ENCODE assay signal across 1 cellular context in the genomic region with DNA sequence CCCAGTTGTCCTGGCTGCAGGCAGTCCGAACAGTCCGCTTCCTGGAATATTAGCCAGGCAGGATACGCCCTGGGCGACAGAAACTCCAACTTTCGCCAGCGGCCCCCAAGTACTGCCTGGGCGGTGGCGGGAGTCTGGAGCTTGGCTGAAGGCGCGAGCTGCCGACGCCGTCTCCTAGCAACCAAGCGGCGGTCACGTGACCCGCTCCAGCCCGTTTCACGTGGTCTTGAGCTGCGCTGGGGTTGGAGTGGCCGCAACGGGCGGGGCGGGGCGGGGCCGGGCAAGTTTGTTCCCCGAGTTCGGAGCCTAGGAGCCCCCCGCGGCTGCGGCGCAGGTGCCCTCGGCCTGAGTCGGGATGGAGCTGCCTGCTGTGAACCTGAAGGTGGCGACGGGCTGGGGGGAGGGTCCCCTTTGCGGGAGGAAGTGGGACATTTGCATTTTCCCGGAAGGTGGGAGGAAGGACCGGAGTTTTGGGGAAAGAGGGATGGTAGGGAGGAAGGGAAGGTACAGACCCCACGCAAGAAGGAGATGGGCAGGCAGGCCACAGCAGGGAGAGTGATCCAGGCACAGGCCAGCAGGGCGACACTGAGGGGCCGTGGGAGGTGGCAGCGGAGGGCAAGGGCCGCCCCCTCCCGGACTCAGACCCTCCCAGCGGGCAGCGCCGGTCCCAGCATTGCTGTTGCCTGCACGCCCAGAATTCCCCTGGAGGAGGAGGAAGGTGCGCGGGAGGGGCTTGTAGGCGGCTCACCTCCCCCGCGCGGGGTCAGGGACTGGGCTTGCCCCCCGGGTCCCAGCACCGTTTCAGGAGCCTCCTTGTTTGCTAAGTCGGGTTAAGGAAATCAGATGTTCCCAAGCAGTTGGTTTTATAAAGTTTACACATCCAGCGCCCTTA.
TF ChIP-seq lines count a peak whose summit lies in the region.

A gene with protein sequence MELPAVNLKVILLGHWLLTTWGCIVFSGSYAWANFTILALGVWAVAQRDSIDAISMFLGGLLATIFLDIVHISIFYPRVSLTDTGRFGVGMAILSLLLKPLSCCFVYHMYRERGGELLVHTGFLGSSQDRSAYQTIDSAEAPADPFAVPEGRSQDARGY (plus strand): TSS at position 283 of the 892 bp plus-strand sequence. CDS start 73 bp downstream, at position 356.

TF ChIP-seq in HepG2, 621 proteins besides CTCF, POLR2A, EP300 and RAD21 (continued from another document):
- TF ChIP-seq, protein P1, sequence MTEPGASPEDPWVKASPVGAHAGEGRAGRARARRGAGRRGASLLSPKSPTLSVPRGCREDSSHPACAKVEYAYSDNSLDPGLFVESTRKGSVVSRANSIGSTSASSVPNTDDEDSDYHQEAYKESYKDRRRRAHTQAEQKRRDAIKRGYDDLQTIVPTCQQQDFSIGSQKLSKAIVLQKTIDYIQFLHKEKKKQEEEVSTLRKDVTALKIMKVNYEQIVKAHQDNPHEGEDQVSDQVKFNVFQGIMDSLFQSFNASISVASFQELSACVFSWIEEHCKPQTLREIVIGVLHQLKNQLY (CRISPR knock-in tag; IDR thresholded peaks at IDR 0.05), result peak; percentile 80
- no peak for TF ChIP-seq REL (CRISPR knock-in tag; conservative IDR thresholded peaks at IDR 0.05)
- TF ChIP-seq, protein P2, sequence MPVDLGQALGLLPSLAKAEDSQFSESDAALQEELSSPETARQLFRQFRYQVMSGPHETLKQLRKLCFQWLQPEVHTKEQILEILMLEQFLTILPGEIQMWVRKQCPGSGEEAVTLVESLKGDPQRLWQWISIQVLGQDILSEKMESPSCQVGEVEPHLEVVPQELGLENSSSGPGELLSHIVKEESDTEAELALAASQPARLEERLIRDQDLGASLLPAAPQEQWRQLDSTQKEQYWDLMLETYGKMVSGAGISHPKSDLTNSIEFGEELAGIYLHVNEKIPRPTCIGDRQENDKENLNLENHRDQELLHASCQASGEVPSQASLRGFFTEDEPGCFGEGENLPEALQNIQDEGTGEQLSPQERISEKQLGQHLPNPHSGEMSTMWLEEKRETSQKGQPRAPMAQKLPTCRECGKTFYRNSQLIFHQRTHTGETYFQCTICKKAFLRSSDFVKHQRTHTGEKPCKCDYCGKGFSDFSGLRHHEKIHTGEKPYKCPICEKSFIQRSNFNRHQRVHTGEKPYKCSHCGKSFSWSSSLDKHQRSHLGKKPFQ (CRISPR knock-in tag; IDR thresholded peaks at IDR 0.05; ENCODE audit: insufficient replicate concordance), result no peak
- TF ChIP-seq, protein P3, sequence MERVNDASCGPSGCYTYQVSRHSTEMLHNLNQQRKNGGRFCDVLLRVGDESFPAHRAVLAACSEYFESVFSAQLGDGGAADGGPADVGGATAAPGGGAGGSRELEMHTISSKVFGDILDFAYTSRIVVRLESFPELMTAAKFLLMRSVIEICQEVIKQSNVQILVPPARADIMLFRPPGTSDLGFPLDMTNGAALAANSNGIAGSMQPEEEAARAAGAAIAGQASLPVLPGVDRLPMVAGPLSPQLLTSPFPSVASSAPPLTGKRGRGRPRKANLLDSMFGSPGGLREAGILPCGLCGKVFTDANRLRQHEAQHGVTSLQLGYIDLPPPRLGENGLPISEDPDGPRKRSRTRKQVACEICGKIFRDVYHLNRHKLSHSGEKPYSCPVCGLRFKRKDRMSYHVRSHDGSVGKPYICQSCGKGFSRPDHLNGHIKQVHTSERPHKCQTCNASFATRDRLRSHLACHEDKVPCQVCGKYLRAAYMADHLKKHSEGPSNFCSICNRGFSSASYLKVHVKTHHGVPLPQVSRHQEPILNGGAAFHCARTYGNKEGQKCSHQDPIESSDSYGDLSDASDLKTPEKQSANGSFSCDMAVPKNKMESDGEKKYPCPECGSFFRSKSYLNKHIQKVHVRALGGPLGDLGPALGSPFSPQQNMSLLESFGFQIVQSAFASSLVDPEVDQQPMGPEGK (CRISPR knock-in tag; IDR thresholded peaks at IDR 0.05), result peak; percentile 89
- no peak for TF ChIP-seq ZNF430 (CRISPR knock-in tag; IDR thresholded peaks at IDR 0.05)
- peak; percentile 62 for TF ChIP-seq ZNF143 (CRISPR knock-in tag; IDR thresholded peaks at IDR 0.05)
- TF ChIP-seq, protein P4, sequence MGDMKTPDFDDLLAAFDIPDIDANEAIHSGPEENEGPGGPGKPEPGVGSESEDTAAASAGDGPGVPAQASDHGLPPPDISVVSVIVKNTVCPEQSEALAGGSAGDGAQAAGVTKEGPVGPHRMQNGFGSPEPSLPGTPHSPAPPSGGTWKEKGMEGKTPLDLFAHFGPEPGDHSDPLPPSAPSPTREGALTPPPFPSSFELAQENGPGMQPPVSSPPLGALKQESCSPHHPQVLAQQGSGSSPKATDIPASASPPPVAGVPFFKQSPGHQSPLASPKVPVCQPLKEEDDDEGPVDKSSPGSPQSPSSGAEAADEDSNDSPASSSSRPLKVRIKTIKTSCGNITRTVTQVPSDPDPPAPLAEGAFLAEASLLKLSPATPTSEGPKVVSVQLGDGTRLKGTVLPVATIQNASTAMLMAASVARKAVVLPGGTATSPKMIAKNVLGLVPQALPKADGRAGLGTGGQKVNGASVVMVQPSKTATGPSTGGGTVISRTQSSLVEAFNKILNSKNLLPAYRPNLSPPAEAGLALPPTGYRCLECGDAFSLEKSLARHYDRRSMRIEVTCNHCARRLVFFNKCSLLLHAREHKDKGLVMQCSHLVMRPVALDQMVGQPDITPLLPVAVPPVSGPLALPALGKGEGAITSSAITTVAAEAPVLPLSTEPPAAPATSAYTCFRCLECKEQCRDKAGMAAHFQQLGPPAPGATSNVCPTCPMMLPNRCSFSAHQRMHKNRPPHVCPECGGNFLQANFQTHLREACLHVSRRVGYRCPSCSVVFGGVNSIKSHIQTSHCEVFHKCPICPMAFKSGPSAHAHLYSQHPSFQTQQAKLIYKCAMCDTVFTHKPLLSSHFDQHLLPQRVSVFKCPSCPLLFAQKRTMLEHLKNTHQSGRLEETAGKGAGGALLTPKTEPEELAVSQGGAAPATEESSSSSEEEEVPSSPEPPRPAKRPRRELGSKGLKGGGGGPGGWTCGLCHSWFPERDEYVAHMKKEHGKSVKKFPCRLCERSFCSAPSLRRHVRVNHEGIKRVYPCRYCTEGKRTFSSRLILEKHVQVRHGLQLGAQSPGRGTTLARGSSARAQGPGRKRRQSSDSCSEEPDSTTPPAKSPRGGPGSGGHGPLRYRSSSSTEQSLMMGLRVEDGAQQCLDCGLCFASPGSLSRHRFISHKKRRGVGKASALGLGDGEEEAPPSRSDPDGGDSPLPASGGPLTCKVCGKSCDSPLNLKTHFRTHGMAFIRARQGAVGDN (CRISPR knock-in tag; IDR thresholded peaks at IDR 0.05), result peak; percentile 80
- no peak for TF ChIP-seq SRF (IDR thresholded peaks at IDR 0.05; ENCODE audit: low read depth, low read length)
- peak; percentile 66; the same call in 1 of the 2 replicates for TF ChIP-seq ZNF556 (CRISPR knock-in tag; IDR thresholded peaks at IDR 0.05; ENCODE audit: borderline replicate concordance)
- 0 out of 2 replicates have a peak, but pooled peaks have one; percentile 5 for TF ChIP-seq NCOA2 (CRISPR knock-in tag; IDR thresholded peaks at IDR 0.05)
- TF ChIP-seq ETV6 (CRISPR knock-in tag; conservative IDR thresholded peaks at IDR 0.05), result 0 out of 2 replicates have a peak, but pooled peaks have one; percentile 25
- TF ChIP-seq, protein P5, sequence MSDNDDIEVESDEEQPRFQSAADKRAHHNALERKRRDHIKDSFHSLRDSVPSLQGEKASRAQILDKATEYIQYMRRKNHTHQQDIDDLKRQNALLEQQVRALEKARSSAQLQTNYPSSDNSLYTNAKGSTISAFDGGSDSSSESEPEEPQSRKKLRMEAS (IDR thresholded peaks at IDR 0.05), result peak; percentile 79
- TF ChIP-seq NR2F6 (IDR thresholded peaks at IDR 0.05), result no peak
- TF ChIP-seq NR2F6 (CRISPR knock-in tag; IDR thresholded peaks at IDR 0.05), result peak; percentile 37; the same call in 1 of the 2 replicates
- TF ChIP-seq RBM39 (IDR thresholded peaks at IDR 0.05; ENCODE audit: low read depth, low read length, poor library complexity, severe bottlenecking), result peak; percentile 35
- TF ChIP-seq ZNF225 (CRISPR knock-in tag; IDR thresholded peaks at IDR 0.05), result 0 out of 2 replicates have a peak, but pooled peaks have one; percentile 55
- TF ChIP-seq ZNF552 (CRISPR knock-in tag; IDR thresholded peaks at IDR 0.05; ENCODE audit: borderline replicate concordance), result 0 out of 2 replicates have a peak, but pooled peaks have one; percentile 25
- TF ChIP-seq, protein P6, sequence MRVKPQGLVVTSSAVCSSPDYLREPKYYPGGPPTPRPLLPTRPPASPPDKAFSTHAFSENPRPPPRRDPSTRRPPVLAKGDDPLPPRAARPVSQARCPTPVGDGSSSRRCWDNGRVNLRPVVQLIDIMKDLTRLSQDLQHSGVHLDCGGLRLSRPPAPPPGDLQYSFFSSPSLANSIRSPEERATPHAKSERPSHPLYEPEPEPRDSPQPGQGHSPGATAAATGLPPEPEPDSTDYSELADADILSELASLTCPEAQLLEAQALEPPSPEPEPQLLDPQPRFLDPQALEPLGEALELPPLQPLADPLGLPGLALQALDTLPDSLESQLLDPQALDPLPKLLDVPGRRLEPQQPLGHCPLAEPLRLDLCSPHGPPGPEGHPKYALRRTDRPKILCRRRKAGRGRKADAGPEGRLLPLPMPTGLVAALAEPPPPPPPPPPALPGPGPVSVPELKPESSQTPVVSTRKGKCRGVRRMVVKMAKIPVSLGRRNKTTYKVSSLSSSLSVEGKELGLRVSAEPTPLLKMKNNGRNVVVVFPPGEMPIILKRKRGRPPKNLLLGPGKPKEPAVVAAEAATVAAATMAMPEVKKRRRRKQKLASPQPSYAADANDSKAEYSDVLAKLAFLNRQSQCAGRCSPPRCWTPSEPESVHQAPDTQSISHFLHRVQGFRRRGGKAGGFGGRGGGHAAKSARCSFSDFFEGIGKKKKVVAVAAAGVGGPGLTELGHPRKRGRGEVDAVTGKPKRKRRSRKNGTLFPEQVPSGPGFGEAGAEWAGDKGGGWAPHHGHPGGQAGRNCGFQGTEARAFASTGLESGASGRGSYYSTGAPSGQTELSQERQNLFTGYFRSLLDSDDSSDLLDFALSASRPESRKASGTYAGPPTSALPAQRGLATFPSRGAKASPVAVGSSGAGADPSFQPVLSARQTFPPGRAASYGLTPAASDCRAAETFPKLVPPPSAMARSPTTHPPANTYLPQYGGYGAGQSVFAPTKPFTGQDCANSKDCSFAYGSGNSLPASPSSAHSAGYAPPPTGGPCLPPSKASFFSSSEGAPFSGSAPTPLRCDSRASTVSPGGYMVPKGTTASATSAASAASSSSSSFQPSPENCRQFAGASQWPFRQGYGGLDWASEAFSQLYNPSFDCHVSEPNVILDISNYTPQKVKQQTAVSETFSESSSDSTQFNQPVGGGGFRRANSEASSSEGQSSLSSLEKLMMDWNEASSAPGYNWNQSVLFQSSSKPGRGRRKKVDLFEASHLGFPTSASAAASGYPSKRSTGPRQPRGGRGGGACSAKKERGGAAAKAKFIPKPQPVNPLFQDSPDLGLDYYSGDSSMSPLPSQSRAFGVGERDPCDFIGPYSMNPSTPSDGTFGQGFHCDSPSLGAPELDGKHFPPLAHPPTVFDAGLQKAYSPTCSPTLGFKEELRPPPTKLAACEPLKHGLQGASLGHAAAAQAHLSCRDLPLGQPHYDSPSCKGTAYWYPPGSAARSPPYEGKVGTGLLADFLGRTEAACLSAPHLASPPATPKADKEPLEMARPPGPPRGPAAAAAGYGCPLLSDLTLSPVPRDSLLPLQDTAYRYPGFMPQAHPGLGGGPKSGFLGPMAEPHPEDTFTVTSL (CRISPR knock-in tag; IDR thresholded peaks at IDR 0.05; ENCODE audit: borderline replicate concordance), result 0 out of 2 replicates have a peak, but pooled peaks have one; percentile 14
- TF ChIP-seq ZNF136 (CRISPR knock-in tag; IDR thresholded peaks at IDR 0.05; ENCODE audit: low read depth), result no peak; the same call in 1 of the 2 replicates
- no peak for TF ChIP-seq CENPX (CRISPR knock-in tag; IDR thresholded peaks at IDR 0.05)
- peak; percentile 71 for TF ChIP-seq ZNF883 (CRISPR knock-in tag; IDR thresholded peaks at IDR 0.05; ENCODE audit: not compliant biosample characterization)
- TF ChIP-seq THAP11 (CRISPR knock-in tag; IDR thresholded peaks at IDR 0.05), result peak; percentile 2; the same call in 1 of the 2 replicates
- TF ChIP-seq MTA1 (CRISPR knock-in tag; IDR thresholded peaks at IDR 0.05; ENCODE audit: borderline replicate concordance), result peak; percentile 92; the same call in 1 of the 2 replicates
- peak; percentile 29; the same call in 1 of the 2 replicates for TF ChIP-seq KAT8 (CRISPR knock-in tag; IDR thresholded peaks at IDR 0.05)
- TF ChIP-seq SAP130 (CRISPR knock-in tag; IDR thresholded peaks at IDR 0.05; ENCODE audit: low read depth), result peak; percentile 92
- TF ChIP-seq DMAP1 (CRISPR knock-in tag; IDR thresholded peaks at IDR 0.05), result peak; percentile 44; the same call in 1 of the 2 replicates
- TF ChIP-seq, protein P7, sequence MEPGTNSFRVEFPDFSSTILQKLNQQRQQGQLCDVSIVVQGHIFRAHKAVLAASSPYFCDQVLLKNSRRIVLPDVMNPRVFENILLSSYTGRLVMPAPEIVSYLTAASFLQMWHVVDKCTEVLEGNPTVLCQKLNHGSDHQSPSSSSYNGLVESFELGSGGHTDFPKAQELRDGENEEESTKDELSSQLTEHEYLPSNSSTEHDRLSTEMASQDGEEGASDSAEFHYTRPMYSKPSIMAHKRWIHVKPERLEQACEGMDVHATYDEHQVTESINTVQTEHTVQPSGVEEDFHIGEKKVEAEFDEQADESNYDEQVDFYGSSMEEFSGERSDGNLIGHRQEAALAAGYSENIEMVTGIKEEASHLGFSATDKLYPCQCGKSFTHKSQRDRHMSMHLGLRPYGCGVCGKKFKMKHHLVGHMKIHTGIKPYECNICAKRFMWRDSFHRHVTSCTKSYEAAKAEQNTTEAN (CRISPR knock-in tag; conservative IDR thresholded peaks at IDR 0.05), result no peak
- TF ChIP-seq SALL1 (CRISPR knock-in tag; IDR thresholded peaks at IDR 0.05), result peak; percentile 58; the same call in 1 of the 2 replicates
- TF ChIP-seq, protein P8, sequence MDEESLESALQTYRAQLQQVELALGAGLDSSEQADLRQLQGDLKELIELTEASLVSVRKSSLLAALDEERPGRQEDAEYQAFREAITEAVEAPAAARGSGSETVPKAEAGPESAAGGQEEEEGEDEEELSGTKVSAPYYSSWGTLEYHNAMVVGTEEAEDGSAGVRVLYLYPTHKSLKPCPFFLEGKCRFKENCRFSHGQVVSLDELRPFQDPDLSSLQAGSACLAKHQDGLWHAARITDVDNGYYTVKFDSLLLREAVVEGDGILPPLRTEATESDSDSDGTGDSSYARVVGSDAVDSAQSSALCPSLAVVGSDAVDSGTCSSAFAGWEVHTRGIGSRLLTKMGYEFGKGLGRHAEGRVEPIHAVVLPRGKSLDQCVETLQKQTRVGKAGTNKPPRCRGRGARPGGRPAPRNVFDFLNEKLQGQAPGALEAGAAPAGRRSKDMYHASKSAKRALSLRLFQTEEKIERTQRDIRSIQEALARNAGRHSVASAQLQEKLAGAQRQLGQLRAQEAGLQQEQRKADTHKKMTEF (CRISPR knock-in tag; IDR thresholded peaks at IDR 0.05), result peak; percentile 65; the same call in 1 of the 2 replicates
- TF ChIP-seq BORCS8-MEF2B (CRISPR knock-in tag; IDR thresholded peaks at IDR 0.05), result peak; percentile 17
- no peak for TF ChIP-seq GZF1 (CRISPR knock-in tag; IDR thresholded peaks at IDR 0.05)
